In genomic region chr1:59062743-59063142, GRCh38 we compare ENCODE assay signal across 9 cellular contexts.
DNase-seq lines count a peak whose midpoint lies in the region; ATAC-seq and TF ChIP-seq lines count a peak whose summit lies in the region.
"Had no signal": no experiment of that assay in that cellular context is flagged by ENCODE, and none has a peak within 500 bp of the region (broad histone marks: within the 10 kb centered on the region; RNA-seq: fewer than 3 reads in every experiment).

No MANE protein-coding gene starts in this region.

- no peaks in the 10 kb centered on the region for H3F3A ChIP-seq in Loucy (ENCODE audit: low read depth)

- H3K36me3 Mint-ChIP-seq in endodermal cell (ENCODE audit: low read depth) = no peaks in the 10 kb centered on the region

- H3K4me3 Mint-ChIP-seq in endodermal cell = no peak overlapping the region

- peak overlapping the region; percentile 78 for H3K4me3 ChIP-seq in ACC112 (ENCODE audit: low read depth, low read length)
- H3K4me3 ChIP-seq in Loucy (ENCODE audit: low read length, poor library complexity, severe bottlenecking) = no peak overlapping the region
- no peak overlapping the region for H3K4me3 ChIP-seq in endodermal cell (ENCODE audit: low read length)
- H3K4me3 ChIP-seq in mucosa of descending colon = no peak overlapping the region

- intact Hi-C loops in mucosa of descending colon (cut with DNase I, micrococcal nuclease) = no loop called here

- H3K9me3 Mint-ChIP-seq in endodermal cell = no peaks in the 10 kb centered on the region

- H3K27ac ChIP-seq in ACC112 (ENCODE audit: low read depth, low read length) (peak overlapping the region; percentile 80), endodermal cell (ENCODE audit: low read depth, low read length) (no peak overlapping the region)

- H3K9me3 ChIP-seq in Loucy (ENCODE audit: insufficient read depth, low read depth, low read length) (no peaks in the 10 kb centered on the region), endodermal cell (ENCODE audit: control insufficient read depth, low read length) (no peaks in the 10 kb centered on the region), mucosa of descending colon (no peaks in the 10 kb centered on the region)

- H3K27ac Mint-ChIP-seq in endodermal cell = peak overlapping the region; percentile 28

- no peak overlapping the region for H3K4me2 ChIP-seq in Loucy (ENCODE audit: low read depth, low read length, poor library complexity, severe bottlenecking)

- H3K27me3 ChIP-seq in ACC112 (ENCODE audit: insufficient read depth, low read length) (no peaks in the 10 kb centered on the region), Loucy (ENCODE audit: insufficient read depth, low read length, poor library complexity, severe bottlenecking) (no peaks in the 10 kb centered on the region), endodermal cell (ENCODE audit: control insufficient read depth, insufficient read depth, low read length, poor library complexity, severe bottlenecking) (no peaks in the 10 kb centered on the region)

- H3K79me2 ChIP-seq in ACC112 (ENCODE audit: control insufficient read depth, insufficient read depth, low read length, unreplicated experiment) (no peaks in the 10 kb centered on the region), Loucy (ENCODE audit: insufficient read depth, low read length) (no peaks in the 10 kb centered on the region)

- DNase-seq in endodermal cell (peak; percentile 68), mucosa of descending colon (peak in 1 of 3 donors; percentile 35), germinal center (ENCODE audit: low spot score) (no peak), medulla oblongata (ENCODE audit: extremely low spot score) (no peak)
- DNase-seq: NCI-H1092 treated with DMSO at 0.1 percent for 48 hours had no signal

- H4K20me1 ChIP-seq in Loucy (ENCODE audit: insufficient read depth, low read length, poor library complexity, severe bottlenecking) = no peaks in the 10 kb centered on the region

- H2AFZ ChIP-seq in ACC112 (ENCODE audit: low read length, unreplicated experiment) = peak overlapping the region; percentile 88
- 0 out of 2 replicates have a peak overlapping the region, but pooled peaks have one; percentile 75 for H2AFZ ChIP-seq in Loucy (ENCODE audit: low read length)

- no peak for TF ChIP-seq CTCF in Loucy (conservative IDR thresholded peaks at IDR 0.05; ENCODE audit: low read length)
- no peak for TF ChIP-seq CTCF in endodermal cell (conservative IDR thresholded peaks at IDR 0.05)
- no peak for TF ChIP-seq CTCF in mucosa of descending colon (IDR thresholded peaks at IDR 0.05)

- H3K4me1 ChIP-seq in ACC112 (ENCODE audit: control insufficient read depth, insufficient read depth, low read length, unreplicated experiment) (peaks cover 21% of the 10 kb centered on the region), Loucy (ENCODE audit: insufficient read depth, low read length, poor library complexity, severe bottlenecking) (peaks cover 22% of the 10 kb centered on the region), endodermal cell (ENCODE audit: control insufficient read depth, insufficient read depth, low read length) (peaks cover 9% of the 10 kb centered on the region), mucosa of descending colon (ENCODE audit: low read depth) (peaks cover 3% of the 10 kb centered on the region)

- WGBS in endodermal cell (ENCODE audit: insufficient coverage in 1 of 2, insufficient read length in 1 of 2), 2 experiments = 53 to 83% methylated on average over 3 to 5 of the region's 5 CpGs

- peaks cover 2% of the 10 kb centered on the region for H3K27me3 Mint-ChIP-seq in endodermal cell (ENCODE audit: insufficient read depth)

- H3K9me2 ChIP-seq in Loucy (replicated peaks; ENCODE audit: low read depth, low read length) = no peaks in the 10 kb centered on the region

- H3K9ac ChIP-seq in Loucy (ENCODE audit: low read depth, low read length, poor library complexity, severe bottlenecking) = no peak overlapping the region
- H3K9ac ChIP-seq in endodermal cell (ENCODE audit: extremely low read depth, low read length, poor library complexity, severe bottlenecking) = no peak overlapping the region

- peaks cover 45% of the 10 kb centered on the region for H3K4me1 Mint-ChIP-seq in endodermal cell

- no peaks in the 10 kb centered on the region for H3K36me3 ChIP-seq in ACC112 (ENCODE audit: insufficient read depth, low read length)
- H3K36me3 ChIP-seq in Loucy (ENCODE audit: insufficient read depth, low read length) = no peaks in the 10 kb centered on the region
- no peaks in the 10 kb centered on the region for H3K36me3 ChIP-seq in endodermal cell (ENCODE audit: control insufficient read depth, insufficient read depth, low read length)
- no peaks in the 10 kb centered on the region for H3K36me3 ChIP-seq in mucosa of descending colon (ENCODE audit: low read depth)

- ATAC-seq in mucosa of descending colon (peak; percentile 70), HG03097 (IDR thresholded peaks at IDR 0.05; ENCODE audit: low FRiP score, unreplicated experiment) (no peak), HG03521 (IDR thresholded peaks at IDR 0.05; ENCODE audit: unreplicated experiment) (no peak)
